In the genomic region with DNA sequence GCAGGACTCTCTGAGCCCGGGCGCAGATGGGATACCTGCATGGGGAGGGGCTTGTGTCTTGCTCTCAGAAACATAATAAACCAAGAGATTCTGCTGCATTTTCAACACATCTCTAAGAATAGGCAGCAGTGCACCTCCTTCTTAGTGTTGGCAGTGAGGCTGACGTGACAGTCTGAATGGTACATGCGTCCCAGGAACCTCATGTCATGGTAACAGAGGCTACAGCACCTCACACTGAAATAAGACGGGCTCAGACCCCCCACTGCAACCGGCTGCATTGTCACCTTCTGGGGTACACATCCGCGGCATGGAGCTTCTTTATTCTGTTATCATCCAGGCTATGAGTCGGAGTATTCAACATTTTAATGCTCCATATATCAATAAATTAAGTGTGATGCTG, we compare ENCODE assay signal across 10 cellular contexts.
ATAC-seq and TF ChIP-seq lines count a peak whose summit lies in the region.
"Had no signal": no experiment of that assay in that cellular context is flagged by ENCODE, and none has a peak within 500 bp of the region (broad histone marks: within the 10 kb centered on the region; RNA-seq: fewer than 3 reads in every experiment).

No MANE protein-coding gene starts in this region.

- H3K4me3 ChIP-seq in neural cell (ENCODE audit: low read length) = no peak overlapping the region
- H3K4me3 ChIP-seq: A549; BLaER1; BLaER1 treated with 17β-estradiol and CSF1 and Interleukin-3, amounts not matched to agents 10 nM and 100 nM had no signal

- H3K79me2 ChIP-seq in neural cell (replicated peaks; ENCODE audit: insufficient read depth, low read length) = no peaks in the 10 kb centered on the region

- H3K9me2 ChIP-seq in neural cell (ENCODE audit: insufficient read depth, low read length) = no peaks in the 10 kb centered on the region

- no peak overlapping the region for H3K4me2 ChIP-seq in neural cell (ENCODE audit: low read length)
- H3K4me2 ChIP-seq: A549; BLaER1; BLaER1 treated with 17β-estradiol and CSF1 and Interleukin-3, amounts not matched to agents 10 nM and 100 nM had no signal

- no peak for TF ChIP-seq RAD21 in neural cell (conservative IDR thresholded peaks at IDR 0.05)

- H3K9me3 ChIP-seq in neural cell (ENCODE audit: low read length) = no peaks in the 10 kb centered on the region
- H3K9me3 ChIP-seq: A549; BE2C; BLaER1; BLaER1 treated with 17β-estradiol and CSF1 and Interleukin-3, amounts not matched to agents 10 nM and 100 nM; Caco-2 had no signal

- ATAC-seq in GM19023 (IDR thresholded peaks at IDR 0.05; ENCODE audit: unreplicated experiment) = no peak
- ATAC-seq: A549; CD8-positive, alpha-beta T cell had no signal

- H3K27me3 ChIP-seq in neural cell (ENCODE audit: insufficient read depth, low read depth, low read length) = no peaks in the 10 kb centered on the region
- H3K27me3 ChIP-seq: BE2C; BLaER1; BLaER1 treated with 17β-estradiol and CSF1 and Interleukin-3, amounts not matched to agents 10 nM and 100 nM had no signal

- H3K36me3 ChIP-seq in neural cell (ENCODE audit: insufficient read depth, low read length) = no peaks in the 10 kb centered on the region
- H3K36me3 ChIP-seq: BE2C; BLaER1; BLaER1 treated with 17β-estradiol and CSF1 and Interleukin-3, amounts not matched to agents 10 nM and 100 nM had no signal

- H2AFZ ChIP-seq in neural cell (ENCODE audit: low read depth, low read length) = no peak overlapping the region

- no peaks in the 10 kb centered on the region for H4K20me1 ChIP-seq in neural cell (ENCODE audit: insufficient read depth)
- H4K20me1 ChIP-seq: BLaER1; BLaER1 treated with 17β-estradiol and CSF1 and Interleukin-3, amounts not matched to agents 10 nM and 100 nM had no signal

- no peak for TF ChIP-seq CTCF in neural cell (IDR thresholded peaks at IDR 0.05; ENCODE audit: poor library complexity, severe bottlenecking)

- peak; percentile 59 for TF ChIP-seq EP300 in neural cell (conservative IDR thresholded peaks at IDR 0.05; ENCODE audit: poor library complexity, severe bottlenecking)

- peak overlapping the region; percentile 55 for H3K27ac ChIP-seq in neural cell (ENCODE audit: low read length)
- H3K27ac ChIP-seq: 22Rv1; A549; BLaER1; BLaER1 treated with 17β-estradiol and CSF1 and Interleukin-3, amounts not matched to agents 10 nM and 100 nM; C4-2B had no signal

- no peaks in the 10 kb centered on the region for H3F3A ChIP-seq in neural cell (ENCODE audit: insufficient read depth, low read length, poor library complexity, severe bottlenecking)

- H3K9ac ChIP-seq in neural cell (ENCODE audit: low read length) = peak overlapping the region; percentile 7
- H3K9ac ChIP-seq: BLaER1; BLaER1 treated with 17β-estradiol and CSF1 and Interleukin-3, amounts not matched to agents 10 nM and 100 nM had no signal

TF ChIP-seq in neural cell, 6 proteins besides CTCF, POLR2A, EP300 and RAD21:
- TF ChIP-seq REST (IDR thresholded peaks at IDR 0.05; ENCODE audit: borderline replicate concordance) (no peak), EZH2 (IDR thresholded peaks at IDR 0.05; ENCODE audit: borderline replicate concordance, insufficient read depth, low read length, poor library complexity, severe bottlenecking) (no peak), SMC3 (conservative IDR thresholded peaks at IDR 0.05; ENCODE audit: poor library complexity) (no peak), TAF1 (IDR thresholded peaks at IDR 0.05; ENCODE audit: low read depth) (no peak), POLR2AphosphoS5 (IDR thresholded peaks at IDR 0.05) (peak; percentile 39), MXI1 (conservative IDR thresholded peaks at IDR 0.05; ENCODE audit: poor library complexity, severe bottlenecking) (no peak)
